In genomic region chr9:19074836-19075235, GRCh38 we compare ENCODE assay signal across 1 cellular context.
A peak's percentile ranks its signal among the peaks of the same experiment; 100 is the strongest.
TF ChIP-seq lines count a peak whose summit lies in the region.

No MANE protein-coding gene starts in this region.

TF ChIP-seq in endothelial cell of umbilical vein, 7 proteins besides CTCF, POLR2A, EP300 and RAD21:
- TF ChIP-seq FOS (IDR thresholded peaks at IDR 0.05; ENCODE audit: borderline replicate concordance, insufficient read depth, low read length) (peak; percentile 36), JUN (IDR thresholded peaks at IDR 0.05; ENCODE audit: borderline replicate concordance, insufficient read depth, insufficient read length, low read depth) (peak; percentile 58), MYC (IDR thresholded peaks at IDR 0.05; ENCODE audit: low read depth, low read length) (no peak), EZH2 (IDR thresholded peaks at IDR 0.05; ENCODE audit: borderline replicate concordance, low read depth, low read length, severe bottlenecking) (no peak), GATA2 (IDR thresholded peaks at IDR 0.05; ENCODE audit: insufficient read depth, insufficient read length, low read depth, low read length) (no peak), POLR2AphosphoS5 (IDR thresholded peaks at IDR 0.05; ENCODE audit: insufficient read depth, low read depth, low read length) (no peak), MAX (IDR thresholded peaks at IDR 0.05; ENCODE audit: insufficient read depth, insufficient read length) (no peak)
